Comparison of ENCODE assay signal across 18 cellular contexts in genomic region chr7:119271147-119271779, GRCh38.
"Had no signal": no experiment of that assay in that cellular context is flagged by ENCODE, and none has a peak within 500 bp of the region (broad histone marks: within the 10 kb centered on the region; RNA-seq: fewer than 3 reads in every experiment).

No MANE protein-coding gene starts in this region.

- H3K27me3 Mint-ChIP-seq: activated naive CD4-positive, alpha-beta T cell treated with anti-CD3 and anti-CD28 coated beads, Interleukin-2, amount 50 U/mL, for 24 hours; activated T-cell treated with anti-CD3 and anti-CD28 coated beads, Interleukin-2, amount 50 U/mL, for 24 hours had no signal

- H3K9me3 Mint-ChIP-seq: nephron progenitor cell had no signal

- H3K27ac Mint-ChIP-seq: activated naive CD4-positive, alpha-beta T cell treated with anti-CD3 and anti-CD28 coated beads, Interleukin-2, amount 50 U/mL, for 24 hours; activated T-cell treated with anti-CD3 and anti-CD28 coated beads, Interleukin-2, amount 50 U/mL, for 24 hours; immature natural killer cell; nephron progenitor cell had no signal

- H3K27me3 ChIP-seq: adrenal gland, cardiac muscle cell, gastrocnemius medialis, suprapubic skin had no signal

- H3K27ac ChIP-seq: adrenal gland, cardiac muscle cell, dorsolateral prefrontal cortex, gastrocnemius medialis, heart left ventricle, prostate gland, suprapubic skin had no signal

- DNase-seq: activated CD4-positive, alpha-beta T cell treated with anti-CD3 and anti-CD28 coated beads, Interleukin-2, amount 50 U/mL, for 48 hours; activated T-cell treated with anti-CD3 and anti-CD28 coated beads, Interleukin-2, amount 50 U/mL, for 24 hours; adrenal gland; gastrocnemius medialis; immature natural killer cell; nephron progenitor cell; small intestine; stimulated activated CD4-positive, alpha-beta T cell treated with anti-CD3 and anti-CD28 coated beads, Interleukin-4, amount 100 ng/mL, for 4 hours; stimulated activated naive CD8-positive, alpha-beta T cell treated with anti-CD3 and anti-CD28 coated beads, Interleukin-15, Interleukin-2, amounts not matched to agents 100 U/mL and 50 U/mL, for 24 hours; T-helper 1 cell; T1000 had no signal

- H3K4me1 Mint-ChIP-seq: activated naive CD4-positive, alpha-beta T cell treated with anti-CD3 and anti-CD28 coated beads, Interleukin-2, amount 50 U/mL, for 24 hours; immature natural killer cell; nephron progenitor cell had no signal

- ATAC-seq: gastrocnemius medialis; heart left ventricle; right cardiac atrium; stimulated activated naive CD8-positive, alpha-beta T cell treated with anti-CD3 and anti-CD28 coated beads, Interleukin-15, Interleukin-2, amounts not matched to agents 100 U/mL and 50 U/mL, for 24 hours had no signal

- H3K4me3 Mint-ChIP-seq: activated naive CD4-positive, alpha-beta T cell treated with anti-CD3 and anti-CD28 coated beads, Interleukin-2, amount 50 U/mL, for 24 hours; activated T-cell treated with anti-CD3 and anti-CD28 coated beads, Interleukin-2, amount 50 U/mL, for 24 hours; immature natural killer cell; nephron progenitor cell had no signal

- H3K4me3 ChIP-seq: adrenal gland, cardiac muscle cell, dorsolateral prefrontal cortex, gastrocnemius medialis, heart left ventricle, prostate gland, suprapubic skin had no signal

- H3K4me1 ChIP-seq: adrenal gland, gastrocnemius medialis, heart left ventricle, prostate gland, suprapubic skin had no signal

- H3K36me3 Mint-ChIP-seq: activated naive CD4-positive, alpha-beta T cell treated with anti-CD3 and anti-CD28 coated beads, Interleukin-2, amount 50 U/mL, for 24 hours; immature natural killer cell had no signal

- H3K36me3 ChIP-seq: adrenal gland, cardiac muscle cell, gastrocnemius medialis, heart left ventricle, prostate gland, suprapubic skin had no signal

- H3K9me3 ChIP-seq: adrenal gland, gastrocnemius medialis, heart left ventricle, prostate gland, suprapubic skin had no signal
